Comparison of ENCODE assay signal across 8 cellular contexts in the genomic region with DNA sequence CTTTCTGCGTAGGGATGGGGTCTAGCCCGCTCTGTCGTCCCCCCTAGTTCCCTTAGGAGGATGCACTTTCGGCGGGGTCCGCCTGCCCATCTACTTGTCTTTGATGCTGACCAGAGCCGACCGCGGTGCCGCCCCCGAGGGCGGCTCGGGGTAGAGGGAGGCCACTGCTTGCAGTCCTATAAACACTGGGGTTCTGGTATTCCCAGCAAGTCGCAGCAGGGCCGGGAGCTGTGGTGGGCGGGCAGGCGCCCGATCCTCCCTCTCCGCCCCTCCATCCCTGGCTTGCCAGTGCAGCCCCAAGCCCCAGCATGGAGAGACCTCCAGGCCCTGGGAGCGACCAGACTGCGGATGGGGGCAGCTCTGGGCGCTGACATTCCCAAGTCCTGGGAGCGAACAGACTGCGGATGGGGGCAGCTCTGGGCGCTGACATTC. TPM values are rescaled to one million over a fixed set of nuclear protein-coding genes. Genes with fewer than 3 reads are reported as not detected.
DNase-seq lines count a peak whose midpoint lies in the region; ATAC-seq lines count a peak whose summit lies in the region.

No MANE protein-coding gene starts in this region.

- DNase-seq in activated naive CD4-positive, alpha-beta T cell treated with anti-CD3 and anti-CD28 coated beads, Interleukin-2, amount 10 ng/mL, durations not matched to agents 7 days and 5 days: no peak
- DNase-seq in activated naive CD4-positive, alpha-beta T cell treated with anti-CD3 and anti-CD28 coated beads, Interleukin-2, amount 50 U/mL, for 72 hours (ENCODE audit: low spot score in 2 of 2): no peak
- DNase-seq in activated naive CD8-positive, alpha-beta T cell treated with anti-CD3 and anti-CD28 coated beads for 36 hours: no peak
- DNase-seq in islet precursor cell (peak; percentile 70), SKM-1 (lab: John Stamatoyannopoulos, UW; ENCODE audit: unreplicated experiment) (no peak)
- DNase-seq in effector CD4-positive, alpha-beta T cell: no peak

- ATAC-seq in activated naive CD4-positive, alpha-beta T cell treated with anti-CD3 and anti-CD28 coated beads, Interleukin-2, amount 50 U/mL, for 72 hours: no peak
- ATAC-seq in HG03196 (IDR thresholded peaks at IDR 0.05; ENCODE audit: unreplicated experiment): no peak

- H3K27ac Mint-ChIP-seq in activated naive CD4-positive, alpha-beta T cell treated with anti-CD3 and anti-CD28 coated beads, Interleukin-2, amount 10 ng/mL, durations not matched to agents 7 days and 5 days: no peak overlapping the region
- peak overlapping the region in 1 of 2 donors; percentile 40 for H3K27ac Mint-ChIP-seq in activated naive CD4-positive, alpha-beta T cell treated with anti-CD3 and anti-CD28 coated beads, Interleukin-2, amount 50 U/mL, for 72 hours
- no peak overlapping the region for H3K27ac Mint-ChIP-seq in activated naive CD8-positive, alpha-beta T cell treated with anti-CD3 and anti-CD28 coated beads for 36 hours

- H3K4me1 Mint-ChIP-seq in activated naive CD4-positive, alpha-beta T cell treated with anti-CD3 and anti-CD28 coated beads, Interleukin-2, amount 10 ng/mL, durations not matched to agents 7 days and 5 days: peaks cover 26% of the 10 kb centered on the region
- H3K4me1 Mint-ChIP-seq in activated naive CD8-positive, alpha-beta T cell treated with anti-CD3 and anti-CD28 coated beads for 36 hours: peaks cover 16% of the 10 kb centered on the region

- H3K9me3 Mint-ChIP-seq in activated naive CD4-positive, alpha-beta T cell treated with anti-CD3 and anti-CD28 coated beads, Interleukin-2, amount 10 ng/mL, durations not matched to agents 7 days and 5 days: no peaks in the 10 kb centered on the region
- H3K9me3 Mint-ChIP-seq in activated naive CD4-positive, alpha-beta T cell treated with anti-CD3 and anti-CD28 coated beads, Interleukin-2, amount 50 U/mL, for 72 hours: no peaks in the 10 kb centered on the region
- H3K9me3 Mint-ChIP-seq in activated naive CD8-positive, alpha-beta T cell treated with anti-CD3 and anti-CD28 coated beads for 36 hours: no peaks in the 10 kb centered on the region

- peak overlapping the region; percentile 83 for H3K4me3 Mint-ChIP-seq in activated naive CD4-positive, alpha-beta T cell treated with anti-CD3 and anti-CD28 coated beads, Interleukin-2, amount 10 ng/mL, durations not matched to agents 7 days and 5 days
- H3K4me3 Mint-ChIP-seq in activated naive CD8-positive, alpha-beta T cell treated with anti-CD3 and anti-CD28 coated beads for 36 hours: peak overlapping the region; percentile 80

- CTCF ChIA-PET in activated naive CD4-positive, alpha-beta T cell treated with anti-CD3 and anti-CD28 coated beads, Interleukin-2, amount 10 ng/mL, durations not matched to agents 7 days and 5 days (lab: Charles Lee): interaction anchor here (1.1 to 3.3 kb wide), 3 partner anchors 11 to 31 kb away, joined by 6 to 17 read pairs (median 9); a partner anchor contains a TSS

- peaks cover 22% of the 10 kb centered on the region for H3K27me3 Mint-ChIP-seq in activated naive CD4-positive, alpha-beta T cell treated with anti-CD3 and anti-CD28 coated beads, Interleukin-2, amount 10 ng/mL, durations not matched to agents 7 days and 5 days
- no peaks in the 10 kb centered on the region for H3K27me3 Mint-ChIP-seq in activated naive CD8-positive, alpha-beta T cell treated with anti-CD3 and anti-CD28 coated beads for 36 hours

- peaks cover 5% of the 10 kb centered on the region for H3K36me3 Mint-ChIP-seq in activated naive CD4-positive, alpha-beta T cell treated with anti-CD3 and anti-CD28 coated beads, Interleukin-2, amount 10 ng/mL, durations not matched to agents 7 days and 5 days
- H3K36me3 Mint-ChIP-seq in activated naive CD4-positive, alpha-beta T cell treated with anti-CD3 and anti-CD28 coated beads, Interleukin-2, amount 50 U/mL, for 72 hours: no peaks in the 10 kb centered on the region
- no peaks in the 10 kb centered on the region for H3K36me3 Mint-ChIP-seq in activated naive CD8-positive, alpha-beta T cell treated with anti-CD3 and anti-CD28 coated beads for 36 hours

- H3K27ac ChIP-seq in temporal lobe (ENCODE audit: low read depth, low read length): peak overlapping the region; percentile 44

RNA-seq across cellular contexts. Expression of a gene that starts 0.8 kb away (rescaled TPM):
- 10 to 100 TPM in 1 of 2 donors, 1 to 10 TPM in 1; 8.9 to 19.1 TPM for total RNA-seq in activated naive CD4-positive, alpha-beta T cell treated with anti-CD3 and anti-CD28 coated beads, Interleukin-2, amount 50 U/mL, for 72 hours
- 1 to 10 TPM; 3.0 to 4.1 TPM for total RNA-seq in activated naive CD8-positive, alpha-beta T cell treated with anti-CD3 and anti-CD28 coated beads for 36 hours
- 35.4 TPM for total RNA-seq in temporal lobe

RNA-seq across cellular contexts. Expression of a gene that starts 31.8 kb away (rescaled TPM):
- 100 to 1,000 TPM; 114 to 150 TPM for total RNA-seq in activated naive CD4-positive, alpha-beta T cell treated with anti-CD3 and anti-CD28 coated beads, Interleukin-2, amount 50 U/mL, for 72 hours
- total RNA-seq in activated naive CD8-positive, alpha-beta T cell treated with anti-CD3 and anti-CD28 coated beads for 36 hours: 100 to 1,000 TPM; 181 to 190 TPM
- 3.4 TPM for total RNA-seq in temporal lobe

RNA-seq across cellular contexts. Expression of a gene that starts 32.0 kb away (rescaled TPM):
- total RNA-seq in activated naive CD4-positive, alpha-beta T cell treated with anti-CD3 and anti-CD28 coated beads, Interleukin-2, amount 50 U/mL, for 72 hours: 1 to 10 TPM; 3.1 to 7.6 TPM
- total RNA-seq in activated naive CD8-positive, alpha-beta T cell treated with anti-CD3 and anti-CD28 coated beads for 36 hours: 10 to 100 TPM in 1 of 2 experiments, 1 to 10 TPM in 1; 8.3 to 11.8 TPM
- 4.4 TPM for total RNA-seq in temporal lobe

RNA-seq across cellular contexts. Expression of a gene that starts 47.4 kb away (rescaled TPM):
- total RNA-seq in activated naive CD4-positive, alpha-beta T cell treated with anti-CD3 and anti-CD28 coated beads, Interleukin-2, amount 50 U/mL, for 72 hours: 1 to 10 TPM in 1 of 2 donors, under 1 TPM in 1; 0.49 to 1.0 TPM
- under 1 TPM; 0.41 to 0.54 TPM for total RNA-seq in activated naive CD8-positive, alpha-beta T cell treated with anti-CD3 and anti-CD28 coated beads for 36 hours
- under 0.01 TPM for total RNA-seq in temporal lobe

Comparison
In these comparisons a context has a peak if more than half of its experiments do, and no peak if none do; other contexts are left out.
1. RNA of a gene that starts 31.8 kb away (total RNA-seq): 181 to 190 TPM in activated naive CD8-positive, alpha-beta T cell treated with anti-CD3 and anti-CD28 coated beads for 36 hours and 114 to 150 TPM in activated naive CD4-positive, alpha-beta T cell treated with anti-CD3 and anti-CD28 coated beads, Interleukin-2, amount 50 U/mL, for 72 hours; 3.4 TPM in temporal lobe (single experiment); every median in the first group is over 10 times any median in the second.